ENCODE assay signal across 21 cellular contexts in genomic region chrX:12329476-12329875, GRCh38.
A peak's percentile ranks its signal among the peaks of the same experiment; 100 is the strongest.
DNase-seq lines count a peak whose midpoint lies in the region; TF ChIP-seq lines count a peak whose summit lies in the region.
"Had no signal": no experiment of that assay in that cellular context is flagged by ENCODE, and none has a peak within 500 bp of the region (broad histone marks: within the 10 kb centered on the region; RNA-seq: fewer than 3 reads in every experiment).

No MANE protein-coding gene starts in this region.

- in situ Hi-C loops in mammary epithelial cell (cut with MboI; ENCODE audit: low sequenced_read_pairs in 2 of 2), result no loop called here

- H3K27ac Mint-ChIP-seq in HFFc6, result peak overlapping the region; percentile 9; the same call in 1 of the 2 replicates
- H3K27ac Mint-ChIP-seq: B cell, CD14-positive monocyte, H9 had no signal

- no peak overlapping the region for H3K4me3 ChIP-seq in mammary epithelial cell (replicated peaks in 1 of 3; ENCODE audit: insufficient read depth in 1 of 3, low read depth in 2 of 3, low read length in 3 of 3)
- H3K4me3 ChIP-seq in fibroblast of the aortic adventitia (ENCODE audit: low read depth, low read length), result no peak overlapping the region
- H3K4me3 ChIP-seq: GM23248 had no signal

- H3K36me3 Mint-ChIP-seq in HFFc6 (ENCODE audit: low read depth), result peaks cover 4% of the 10 kb centered on the region; the same call in 1 of the 2 replicates
- H3K36me3 Mint-ChIP-seq: CD14-positive monocyte had no signal

- H3K9ac ChIP-seq in mammary epithelial cell (ENCODE audit: insufficient read depth, low read length), result no peak overlapping the region
- H3K9ac ChIP-seq: GM23248, KMS-11 had no signal

- peaks cover 48% of the 10 kb centered on the region for H3K4me1 Mint-ChIP-seq in HFFc6 (ENCODE audit: low read depth)
- H3K4me1 Mint-ChIP-seq: B cell, CD14-positive monocyte had no signal

- H3K27me3 ChIP-seq in mammary epithelial cell (ENCODE audit: insufficient read depth, low read length), result no peaks in the 10 kb centered on the region

- no peaks in the 10 kb centered on the region for H4K20me1 ChIP-seq in mammary epithelial cell (ENCODE audit: insufficient read depth, low read length)

- H3K27me3 Mint-ChIP-seq in HFFc6 (ENCODE audit: insufficient read depth), result no peaks in the 10 kb centered on the region
- H3K27me3 Mint-ChIP-seq: B cell had no signal

- DNase-seq in A172 (ENCODE audit: low spot score) (peak; percentile 30), HFFc6 (peak; percentile 10), mammary epithelial cell (peak; percentile 14), fibroblast of the aortic adventitia (ENCODE audit: low read depth) (peak; percentile 8), NCI-H1092 (lab: John Stamatoyannopoulos, UW) (no peak), DMS 273 (lab: John Stamatoyannopoulos, UW; ENCODE audit: unreplicated experiment) (no peak), epidermal melanocyte (ENCODE audit: insufficient read length, low spot score) (no peak)
- DNase-seq: 8988T, DMS 273 treated with DMSO at 0.1 percent for 48 hours, DMS79 treated with DMSO at 0.1 percent for 48 hours, GM23248, H9, IMR-90, NCI-H1417, NCI-H1694 treated with DMSO at 0.1 percent for 48 hours, NCI-H2081 treated with DMSO at 0.1 percent for 48 hours, NCI-H2171 treated with DMSO at 0.1 percent for 48 hours, NCI-H526 had no signal

- no peaks in the 10 kb centered on the region for H3K79me2 ChIP-seq in mammary epithelial cell (ENCODE audit: insufficient read depth, low read length)

- no peak overlapping the region for H3K27ac ChIP-seq in mammary epithelial cell (ENCODE audit: insufficient read depth, low read depth, low read length)
- H3K27ac ChIP-seq: GM23248, KMS-11 had no signal

- H3K36me3 ChIP-seq in mammary epithelial cell (ENCODE audit: insufficient read depth, low read length), result no peaks in the 10 kb centered on the region

- no peak overlapping the region for H3K4me2 ChIP-seq in mammary epithelial cell (ENCODE audit: insufficient read depth, low read depth, low read length)
- H3K4me2 ChIP-seq: KMS-11 had no signal

- BruUV-seq in mammary epithelial cell (replicated peaks; lab: Mats Ljungman, UMichigan), result no TSS peak

- dilution Hi-C loops in mammary epithelial cell (cut with HindIII; ENCODE audit: low sequenced_read_pairs), result no loop called here

- CTCF ChIA-PET in mammary epithelial cell (lab: Charles Lee; ENCODE audit: low non-redundant PET), result no interaction called here

- H3K4me3 Mint-ChIP-seq in HFFc6, result no peak overlapping the region
- H3K4me3 Mint-ChIP-seq: B cell, CD14-positive monocyte, H9 had no signal

- no peak overlapping the region for H2AFZ ChIP-seq in mammary epithelial cell (ENCODE audit: low read depth, low read length)
- H2AFZ ChIP-seq: GM23248 had no signal

- H3K9me3 ChIP-seq in mammary epithelial cell (replicated peaks; ENCODE audit: insufficient read depth, low read length), result no peaks in the 10 kb centered on the region

- no peaks in the 10 kb centered on the region for H3K9me3 Mint-ChIP-seq in HFFc6
- H3K9me3 Mint-ChIP-seq: CD14-positive monocyte had no signal

- TF ChIP-seq CTCF in HFFc6 (IDR thresholded peaks at IDR 0.05), result no peak
- TF ChIP-seq CTCF in mammary epithelial cell (conservative IDR thresholded peaks at IDR 0.05 in 1 of 2, IDR thresholded peaks at IDR 0.05 in 1 of 2; ENCODE audit: extremely low read depth in 1 of 2, insufficient read depth in 1 of 2, low read depth in 1 of 2, low read length in 2 of 2), result no peak
- TF ChIP-seq CTCF in fibroblast of the aortic adventitia (IDR thresholded peaks at IDR 0.05; ENCODE audit: insufficient read depth, low read length), result no peak

- WGBS in mammary epithelial cell (ENCODE audit: low coverage, missing lambda C conversion rate), result 65% methylated on average over 3 of the region's 3 CpGs

- intact Hi-C loops in mammary epithelial cell (cut with micrococcal nuclease), result no loop called here

- H3K4me1 ChIP-seq in mammary epithelial cell (ENCODE audit: insufficient read depth, low read length), result no peaks in the 10 kb centered on the region

Comparison
In these comparisons a context has a peak if more than half of its experiments do, and no peak if none do; other contexts are left out.
1. DNase-seq: peak in A172 (single experiment), HFFc6 (single experiment), mammary epithelial cell (single experiment) and fibroblast of the aortic adventitia (single experiment); none in NCI-H1092 (single experiment), DMS 273 (single experiment) and epidermal melanocyte (single experiment).